Comparison of ENCODE assay signal across 15 cellular contexts in the genomic region with DNA sequence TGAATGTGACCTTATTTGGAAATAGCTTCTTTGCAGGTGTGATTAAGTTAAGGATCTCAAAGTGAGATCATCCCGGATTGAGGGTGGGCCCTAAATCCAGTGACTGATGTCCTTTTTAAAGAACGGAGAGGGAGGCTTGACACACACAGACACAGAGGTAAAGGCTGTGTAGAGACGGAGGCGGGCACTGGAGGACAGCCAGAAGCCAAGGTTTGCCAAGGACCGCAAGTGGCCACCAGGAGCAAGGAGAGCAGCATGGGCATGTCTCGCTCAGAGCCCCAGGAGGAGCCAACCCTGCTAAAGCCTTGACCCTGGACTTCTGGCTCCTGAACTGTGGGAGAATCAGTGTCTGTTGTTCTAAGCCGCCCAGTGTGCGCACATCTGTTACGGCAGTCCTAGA. TPM values are rescaled to one million over a fixed set of nuclear protein-coding genes. Genes with fewer than 3 reads are reported as not detected.
DNase-seq lines count a peak whose midpoint lies in the region; ATAC-seq and TF ChIP-seq lines count a peak whose summit lies in the region.
"Had no signal": no experiment of that assay in that cellular context is flagged by ENCODE, and none has a peak within 500 bp of the region (broad histone marks: within the 10 kb centered on the region; RNA-seq: fewer than 3 reads in every experiment).

No MANE protein-coding gene starts in this region.

- H3K4me3 Mint-ChIP-seq in progenitor cell of endocrine pancreas (ENCODE audit: low read depth): no peak overlapping the region
- H3K4me3 Mint-ChIP-seq: activated CD8-positive, alpha-beta memory T cell treated with anti-CD3 and anti-CD28 coated beads, Interleukin-2, amount 10 ng/mL, durations not matched to agents 7 days and 5 days; effector memory CD8-positive, alpha-beta T cell had no signal

- H3K27ac Mint-ChIP-seq in progenitor cell of endocrine pancreas: no peak overlapping the region
- H3K27ac Mint-ChIP-seq: activated CD8-positive, alpha-beta memory T cell treated with anti-CD3 and anti-CD28 coated beads, Interleukin-2, amount 10 ng/mL, durations not matched to agents 7 days and 5 days; effector memory CD8-positive, alpha-beta T cell had no signal

- in situ Hi-C loops in G401 (cut with HindIII; ENCODE audit: low sequenced_read_pairs): no loop called here
- in situ Hi-C loops in T47D (cut with HindIII; ENCODE audit: low pct_unique_long_range_greater_than_20kb, low sequenced_read_pairs): no loop called here

- no peak for ATAC-seq in HG02884 (IDR thresholded peaks at IDR 0.05; ENCODE audit: unreplicated experiment)
- no peak for ATAC-seq in HG02678 (IDR thresholded peaks at IDR 0.05; ENCODE audit: unreplicated experiment)
- ATAC-seq: activated CD8-positive, alpha-beta memory T cell treated with anti-CD3 and anti-CD28 coated beads, Interleukin-2, amount 10 ng/mL, durations not matched to agents 7 days and 5 days; effector memory CD8-positive, alpha-beta T cell; foreskin keratinocyte had no signal

- H3K27me3 Mint-ChIP-seq in progenitor cell of endocrine pancreas: peaks cover 6% of the 10 kb centered on the region

- DNase-seq in G401 (ENCODE audit: low spot score) (peak; percentile 14), M059J (ENCODE audit: low read depth) (peak; percentile 59), T47D (ENCODE audit: low read depth in 1 of 2, low spot score in 1 of 2) (peak; percentile 54 to 63), myocyte (ENCODE audit: low read depth) (peak; percentile 24), HuH-7.5 (ENCODE audit: low spot score) (no peak), progenitor cell of endocrine pancreas (ENCODE audit: low spot score, unreplicated experiment) (no peak)
- DNase-seq: activated CD8-positive, alpha-beta memory T cell treated with anti-CD3 and anti-CD28 coated beads, Interleukin-2, amount 10 ng/mL, durations not matched to agents 7 days and 5 days; BE2C; DMS79; effector memory CD8-positive, alpha-beta T cell; foreskin keratinocyte; NCI-H2171 had no signal

- H3K9me3 Mint-ChIP-seq in progenitor cell of endocrine pancreas (ENCODE audit: low read depth): no peaks in the 10 kb centered on the region
- H3K9me3 Mint-ChIP-seq: effector memory CD8-positive, alpha-beta T cell had no signal

- TF ChIP-seq CTCF in progenitor cell of endocrine pancreas (IDR thresholded peaks at IDR 0.05; ENCODE audit: unreplicated experiment): no peak

- H3K4me1 Mint-ChIP-seq in progenitor cell of endocrine pancreas (ENCODE audit: low read depth): peaks cover 5% of the 10 kb centered on the region
- H3K4me1 Mint-ChIP-seq: activated CD8-positive, alpha-beta memory T cell treated with anti-CD3 and anti-CD28 coated beads, Interleukin-2, amount 10 ng/mL, durations not matched to agents 7 days and 5 days had no signal

- no peaks in the 10 kb centered on the region for H3K36me3 Mint-ChIP-seq in progenitor cell of endocrine pancreas (ENCODE audit: insufficient read depth)
- H3K36me3 Mint-ChIP-seq: activated CD8-positive, alpha-beta memory T cell treated with anti-CD3 and anti-CD28 coated beads, Interleukin-2, amount 10 ng/mL, durations not matched to agents 7 days and 5 days had no signal

RNA-seq across cellular contexts. Expression of a gene that starts 15.4 kb away (rescaled TPM):
- total RNA-seq in G401 (2014; rRNA removed; shearing (Covaris generic)): not detected in 2 replicates
- total RNA-seq in M059J (2014; rRNA removed; shearing (Covaris generic)): not detected in 2 replicates
- total RNA-seq in myocyte (not detected in 2 replicates), progenitor cell of endocrine pancreas (not detected in 2 replicates)
- polyA plus RNA-seq in myocyte (2012): not detected
- total RNA-seq: activated CD8-positive, alpha-beta memory T cell treated with anti-CD3 and anti-CD28 coated beads, Interleukin-2, amount 10 ng/mL, durations not matched to agents 7 days and 5 days; subcutaneous adipose tissue had no signal

RNA-seq across cellular contexts. Expression of a gene that starts 44.9 kb away (rescaled TPM):
- total RNA-seq in G401 (2014; rRNA removed; shearing (Covaris generic)): 2.0 and 3.8 TPM in 2 replicates
- 4.2 and 4.5 TPM in 2 replicates for total RNA-seq in M059J (2014; rRNA removed; shearing (Covaris generic))
- total RNA-seq in myocyte: 3.9 and 4.3 TPM in 2 replicates
- polyA plus RNA-seq in myocyte (2012): 9.4 TPM
- total RNA-seq in progenitor cell of endocrine pancreas: 12.4 and 14.9 TPM in 2 replicates

RNA-seq across cellular contexts. Expression of a gene that starts 45.6 kb away (rescaled TPM):
- 11.3 and 27.1 TPM in 2 replicates for total RNA-seq in G401 (2014; rRNA removed; shearing (Covaris generic))
- 47.8 and 74.4 TPM in 2 replicates for total RNA-seq in M059J (2014; rRNA removed; shearing (Covaris generic))
- total RNA-seq in myocyte (9.4 and 23.8 TPM in 2 replicates), progenitor cell of endocrine pancreas (43.0 and 43.6 TPM in 2 replicates)
- 43.3 TPM for polyA plus RNA-seq in myocyte (2012)

Comparison
In these comparisons a context has a peak if more than half of its experiments do, and no peak if none do; other contexts are left out.
1. DNase-seq: peak in G401 (single experiment), M059J (single experiment), T47D (2 of 2) and myocyte (single experiment); none in HuH-7.5 (single experiment) and progenitor cell of endocrine pancreas (single experiment).